ENCODE assay signal across 16 cellular contexts in the genomic region with DNA sequence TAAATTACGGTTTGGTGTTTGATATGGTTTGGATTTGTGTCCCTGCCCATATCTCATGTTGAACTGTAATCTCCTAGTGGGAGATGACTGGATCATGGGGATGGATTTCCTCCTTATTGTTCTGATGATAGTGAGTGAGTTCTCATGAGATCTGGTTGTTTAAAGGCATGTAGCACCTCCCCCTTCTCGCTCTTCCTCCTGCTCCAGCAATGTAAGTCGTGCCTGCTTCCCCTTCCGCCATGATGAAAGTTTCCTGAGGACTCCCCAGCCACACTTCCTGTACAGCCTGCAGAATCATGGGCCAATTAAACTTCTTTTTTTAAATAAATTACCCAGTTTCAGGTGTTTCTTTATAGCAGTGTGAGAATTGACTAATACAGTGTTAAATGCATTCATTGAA.
"Had no signal": no experiment of that assay in that cellular context is flagged by ENCODE, and none has a peak within 500 bp of the region (broad histone marks: within the 10 kb centered on the region; RNA-seq: fewer than 3 reads in every experiment).

No MANE protein-coding gene starts in this region.

- H3K27ac Mint-ChIP-seq: activated CD4-positive, alpha-beta T cell treated with anti-CD3 and anti-CD28 coated beads, Interleukin-2, amount 10 ng/mL, durations not matched to agents 7 days and 5 days; activated naive CD8-positive, alpha-beta T cell had no signal

- H3K36me3 ChIP-seq: colonic mucosa, esophagus squamous epithelium, tibial nerve, vagina had no signal

- ATAC-seq: naive thymus-derived CD8-positive, alpha-beta T cell had no signal

- H3K9me3 Mint-ChIP-seq: activated CD4-positive, alpha-beta T cell treated with anti-CD3 and anti-CD28 coated beads, Interleukin-2, amount 10 ng/mL, durations not matched to agents 7 days and 5 days; naive thymus-derived CD8-positive, alpha-beta T cell had no signal

- H3K4me1 Mint-ChIP-seq: activated CD4-positive, alpha-beta T cell treated with anti-CD3 and anti-CD28 coated beads, Interleukin-2, amount 10 ng/mL, durations not matched to agents 7 days and 5 days; naive thymus-derived CD8-positive, alpha-beta T cell had no signal

- H3K27me3 ChIP-seq: colonic mucosa, esophagus squamous epithelium, tibial nerve, vagina had no signal

- H3K4me3 Mint-ChIP-seq: activated CD4-positive, alpha-beta T cell treated with anti-CD3 and anti-CD28 coated beads, Interleukin-2, amount 10 ng/mL, durations not matched to agents 7 days and 5 days; activated naive CD8-positive, alpha-beta T cell; naive thymus-derived CD8-positive, alpha-beta T cell had no signal

- H3K4me3 ChIP-seq: colonic mucosa, esophagus squamous epithelium, skin epidermis, tibial nerve, vagina had no signal

- H3K4me1 ChIP-seq: colonic mucosa had no signal

- H3K36me3 Mint-ChIP-seq: activated naive CD8-positive, alpha-beta T cell; naive thymus-derived CD8-positive, alpha-beta T cell had no signal

- DNase-seq: activated CD4-positive, alpha-beta T cell treated with anti-CD3 and anti-CD28 coated beads, Interleukin-2, amount 10 ng/mL, durations not matched to agents 7 days and 5 days; activated gamma-delta T cell treated with Interleukin-2 at 50 U/mL for 16 hours; amniotic stem cell; central memory CD4-positive, alpha-beta T cell; colonic mucosa; effector CD4-positive, alpha-beta T cell; esophagus squamous epithelium; kidney glomerular epithelial cell; naive thymus-derived CD8-positive, alpha-beta T cell; stimulated activated CD4-positive, alpha-beta T cell treated with anti-CD3 and anti-CD28 coated beads, Interleukin-15, amount 100 ng/mL, for 24 hours; stimulated activated CD4-positive, alpha-beta T cell treated with anti-CD3 and anti-CD28 coated beads, Interleukin-4, amount 100 ng/mL, for 24 hours; stimulated activated naive CD4-positive, alpha-beta T cell treated with Interleukin-2 at 50 U/mL for 16 hours had no signal

- H3K9me3 ChIP-seq: colonic mucosa, esophagus squamous epithelium, tibial nerve, vagina had no signal

- H3K27ac ChIP-seq: colonic mucosa, esophagus squamous epithelium, skin epidermis, tibial nerve, vagina had no signal
